In the genomic region with DNA sequence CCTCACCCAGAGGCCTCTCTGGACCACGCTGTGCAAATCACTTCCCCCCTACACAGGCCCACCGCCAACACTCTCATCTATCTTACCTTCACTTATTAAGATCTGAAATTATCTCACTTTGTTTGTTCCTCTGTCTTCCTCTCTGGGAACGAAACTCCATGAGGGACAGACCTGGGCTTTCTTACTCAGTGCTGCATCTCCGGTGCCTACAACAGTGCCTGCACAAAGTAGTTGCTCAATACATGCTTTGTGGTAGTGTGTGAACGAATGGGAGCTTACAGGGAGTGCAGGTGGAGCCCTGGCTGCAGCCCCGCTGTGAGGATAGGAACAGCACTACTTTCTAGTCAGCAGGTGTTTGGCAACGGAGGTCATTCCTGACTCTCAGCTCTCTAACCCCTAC, we compare ENCODE assay signal across 18 cellular contexts. TPM values are rescaled to one million over a fixed set of nuclear protein-coding genes. Genes with fewer than 3 reads are reported as not detected.
A peak's percentile ranks its signal among the peaks of the same experiment; 100 is the strongest.
DNase-seq lines count a peak whose midpoint lies in the region; ATAC-seq and TF ChIP-seq lines count a peak whose summit lies in the region.
"Had no signal": no experiment of that assay in that cellular context is flagged by ENCODE, and none has a peak within 500 bp of the region (broad histone marks: within the 10 kb centered on the region; RNA-seq: fewer than 3 reads in every experiment).

No MANE protein-coding gene starts in this region.

- no peak overlapping the region for H3K4me3 ChIP-seq in CD4-positive, alpha-beta memory T cell (ENCODE audit: low read length in 2 of 2)
- no peak overlapping the region for H3K4me3 ChIP-seq in naive thymus-derived CD4-positive, alpha-beta T cell (ENCODE audit: low read length)
- H3K4me3 ChIP-seq: esophagus squamous epithelium, HAP-1 had no signal

- peak overlapping the region in 1 of 2 donors; percentile 73 for H3K4me3 Mint-ChIP-seq in CD14-positive monocyte
- H3K4me3 Mint-ChIP-seq in CD4-positive, alpha-beta memory T cell: peak overlapping the region in 5 of 8 donors; percentile 58 to 92 (median 80)
- H3K4me3 Mint-ChIP-seq in activated naive CD8-positive, alpha-beta T cell treated with anti-CD3 and anti-CD28 coated beads for 36 hours: no peak overlapping the region
- H3K4me3 Mint-ChIP-seq in naive thymus-derived CD4-positive, alpha-beta T cell: peak overlapping the region in 9 of 10 donors; percentile 39 to 86 (median 80)
- H3K4me3 Mint-ChIP-seq: activated B cell treated with CpG ODN at 0.5 μM for 24 hours, memory B cell, neural crest cell had no signal

- H3K4me1 ChIP-seq in CD4-positive, alpha-beta memory T cell (ENCODE audit: insufficient read depth, low read length): peaks cover 99% of the 10 kb centered on the region
- H3K4me1 ChIP-seq in naive thymus-derived CD4-positive, alpha-beta T cell (ENCODE audit: control insufficient read depth in 2 of 2, insufficient read depth in 2 of 2, low read length in 2 of 2): peaks cover 49 to 86% of the 10 kb centered on the region in 2 donors
- H3K4me1 ChIP-seq: HAP-1 had no signal

- no peaks in the 10 kb centered on the region for H3K9me3 ChIP-seq in CD4-positive, alpha-beta memory T cell (ENCODE audit: control insufficient read depth in 1 of 2, low read length in 2 of 2)
- H3K9me3 ChIP-seq in naive thymus-derived CD4-positive, alpha-beta T cell (ENCODE audit: control insufficient read depth in 2 of 3, low read length in 3 of 3): no peaks in the 10 kb centered on the region
- H3K9me3 ChIP-seq: esophagus squamous epithelium, HAP-1 had no signal

- H3K36me3 ChIP-seq in CD4-positive, alpha-beta memory T cell (ENCODE audit: insufficient read depth, low read length): no peaks in the 10 kb centered on the region
- no peaks in the 10 kb centered on the region for H3K36me3 ChIP-seq in naive thymus-derived CD4-positive, alpha-beta T cell (ENCODE audit: control insufficient read depth in 2 of 3, insufficient read depth in 3 of 3, low read length in 3 of 3)
- H3K36me3 ChIP-seq: esophagus squamous epithelium had no signal

- ATAC-seq in naive thymus-derived CD4-positive, alpha-beta T cell: no peak

- peaks cover 0 to 2% (median 0%) of the 10 kb centered on the region in 7 donors for H3K9me3 Mint-ChIP-seq in CD14-positive monocyte
- H3K9me3 Mint-ChIP-seq in CD4-positive, alpha-beta memory T cell: no peaks in the 10 kb centered on the region
- peaks cover 4% of the 10 kb centered on the region for H3K9me3 Mint-ChIP-seq in activated naive CD8-positive, alpha-beta T cell treated with anti-CD3 and anti-CD28 coated beads for 36 hours
- peaks cover 0 to 8% (median 0%) of the 10 kb centered on the region in 11 donors for H3K9me3 Mint-ChIP-seq in naive thymus-derived CD4-positive, alpha-beta T cell
- H3K9me3 Mint-ChIP-seq: activated B cell treated with CpG ODN at 0.5 μM for 24 hours, memory B cell, neural crest cell had no signal

- CTCF ChIA-PET in CD4-positive, alpha-beta memory T cell (lab: Charles Lee; ENCODE audit: partially characterized antibody): interaction anchor here (2.2 kb wide), 1 partner anchor 24 kb away, joined by 6 read pairs; no protein-coding TSS in a partner anchor
- CTCF ChIA-PET in naive thymus-derived CD4-positive, alpha-beta T cell (lab: Charles Lee): interaction anchor here (1.4 to 3.2 kb wide), 2 partner anchors 8 to 11 kb away, joined by 4 to 10 read pairs; no protein-coding TSS in a partner anchor

- TF ChIP-seq CTCF in CD14-positive monocyte (IDR thresholded peaks at IDR 0.05): no peak

- peak overlapping the region; percentile 61 for H3K27ac ChIP-seq in CD4-positive, alpha-beta memory T cell (ENCODE audit: low read depth, low read length)
- H3K27ac ChIP-seq in naive thymus-derived CD4-positive, alpha-beta T cell (ENCODE audit: low read depth, low read length): peak overlapping the region; percentile 78

- H3K4me1 Mint-ChIP-seq in CD14-positive monocyte: peaks cover 78% of the 10 kb centered on the region
- peaks cover 57 to 91% (median 73%) of the 10 kb centered on the region in 4 donors for H3K4me1 Mint-ChIP-seq in CD4-positive, alpha-beta memory T cell
- H3K4me1 Mint-ChIP-seq in activated naive CD8-positive, alpha-beta T cell treated with anti-CD3 and anti-CD28 coated beads for 36 hours: peaks cover 81% of the 10 kb centered on the region
- H3K4me1 Mint-ChIP-seq in naive thymus-derived CD4-positive, alpha-beta T cell: peaks cover 55 to 96% (median 87%) of the 10 kb centered on the region in 7 donors

- H3K27me3 Mint-ChIP-seq in CD14-positive monocyte (ENCODE audit: low read depth in 3 of 3): peaks cover 1 to 15% (median 2%) of the 10 kb centered on the region in 3 donors
- H3K27me3 Mint-ChIP-seq in CD4-positive, alpha-beta memory T cell: no peaks in the 10 kb centered on the region
- no peaks in the 10 kb centered on the region for H3K27me3 Mint-ChIP-seq in activated naive CD8-positive, alpha-beta T cell treated with anti-CD3 and anti-CD28 coated beads for 36 hours
- no peaks in the 10 kb centered on the region for H3K27me3 Mint-ChIP-seq in naive thymus-derived CD4-positive, alpha-beta T cell
- H3K27me3 Mint-ChIP-seq: activated B cell treated with CpG ODN at 0.5 μM for 24 hours, memory B cell had no signal

- H3K36me3 Mint-ChIP-seq in CD14-positive monocyte: peaks cover 34 to 38% of the 10 kb centered on the region in 2 donors
- peaks cover 4 to 10% of the 10 kb centered on the region in 2 donors for H3K36me3 Mint-ChIP-seq in CD4-positive, alpha-beta memory T cell
- peaks cover 42% of the 10 kb centered on the region for H3K36me3 Mint-ChIP-seq in activated naive CD8-positive, alpha-beta T cell treated with anti-CD3 and anti-CD28 coated beads for 36 hours
- peaks cover 0 to 38% (median 8%) of the 10 kb centered on the region in 5 donors for H3K36me3 Mint-ChIP-seq in naive thymus-derived CD4-positive, alpha-beta T cell

- intact Hi-C loops in CD14-positive monocyte (cut with micrococcal nuclease): no loop called here
- intact Hi-C loops in CD4-positive, alpha-beta memory T cell (cut with micrococcal nuclease): loop anchor here (10.0 kb wide), 1 partner anchor 977 kb away; the partner anchor contains the start of gene RBM38
- intact Hi-C loops in naive thymus-derived CD4-positive, alpha-beta T cell (cut with micrococcal nuclease): loop anchor here in 1 of 2 donors (5.0 kb wide), 1 partner anchor 980 kb away; no protein-coding TSS in a partner anchor

- POLR2A ChIA-PET in CD4-positive, alpha-beta memory T cell (lab: Charles Lee; ENCODE audit: partially characterized antibody): interaction anchor here (1.2 to 2.9 kb wide), 5 partner anchors 12 to 46 kb away, joined by 3 to 36 read pairs (median 16); partner anchors contain the start of genes AURKA and CSTF1
- POLR2A ChIA-PET in naive thymus-derived CD4-positive, alpha-beta T cell (lab: Charles Lee): interaction anchor here (0.9 to 3.2 kb wide), 7 partner anchors 10 to 58 kb away, joined by 3 to 22 read pairs (median 6); partner anchors contain the start of genes AURKA, CSTF1 and RTF2

- no peaks in the 10 kb centered on the region for H3K27me3 ChIP-seq in CD4-positive, alpha-beta memory T cell (ENCODE audit: insufficient read depth, low read length)
- no peaks in the 10 kb centered on the region for H3K27me3 ChIP-seq in naive thymus-derived CD4-positive, alpha-beta T cell (ENCODE audit: control insufficient read depth in 2 of 2, insufficient read depth in 2 of 2, low read length in 2 of 2)
- H3K27me3 ChIP-seq: esophagus squamous epithelium had no signal

- DNase-seq in CD14-positive monocyte (ENCODE audit: low spot score) (no peak), NCI-H2107 treated with DMSO at 0.1 percent for 48 hours (lab: John Stamatoyannopoulos, UW; ENCODE audit: unreplicated experiment) (no peak), NCI-H146 treated with DMSO at 0.1 percent for 48 hours (lab: John Stamatoyannopoulos, UW; ENCODE audit: unreplicated experiment) (no peak)
- no peak for DNase-seq in CD4-positive, alpha-beta memory T cell
- DNase-seq in activated naive CD8-positive, alpha-beta T cell treated with anti-CD3 and anti-CD28 coated beads for 36 hours: no peak
- DNase-seq in naive thymus-derived CD4-positive, alpha-beta T cell: no peak
- DNase-seq in stimulated activated naive CD4-positive, alpha-beta T cell treated with Interleukin-2 at 50 U/mL for 16 hours (lab: John Stamatoyannopoulos, UW): no peak
- DNase-seq: activated B cell treated with CpG ODN at 0.5 μM for 24 hours; dermis blood vessel endothelial cell; DMS79 treated with DMSO at 0.1 percent for 48 hours; esophagus squamous epithelium; NCI-H1436 treated with DMSO at 0.1 percent for 48 hours; NCI-H446; stimulated activated CD4-positive, alpha-beta T cell treated with anti-CD3 and anti-CD28 coated beads, Interleukin-15, amount 100 ng/mL, for 24 hours had no signal

- peak overlapping the region in 5 of 7 donors; percentile 90 to 98 (median 93) for H3K27ac Mint-ChIP-seq in CD14-positive monocyte
- H3K27ac Mint-ChIP-seq in CD4-positive, alpha-beta memory T cell: peak overlapping the region; percentile 92 to 98 (median 94)
- H3K27ac Mint-ChIP-seq in activated naive CD8-positive, alpha-beta T cell treated with anti-CD3 and anti-CD28 coated beads for 36 hours: peak overlapping the region; percentile 95
- peak overlapping the region; percentile 85 to 98 (median 97) for H3K27ac Mint-ChIP-seq in naive thymus-derived CD4-positive, alpha-beta T cell
- H3K27ac Mint-ChIP-seq: activated B cell treated with CpG ODN at 0.5 μM for 24 hours, memory B cell had no signal

RNA-seq across cellular contexts. Expression of gene CASS4, which starts 5.3 kb away (rescaled TPM):
- polyA plus RNA-seq in CD14-positive monocyte: 1 to 10 TPM; 1.9 to 6.1 TPM
- 10 to 100 TPM; 10.8 to 10.9 TPM for total RNA-seq in CD4-positive, alpha-beta memory T cell
- polyA plus RNA-seq in CD4-positive, alpha-beta memory T cell: 1 to 10 TPM; 3.3 to 4.9 TPM
- 1 to 10 TPM; 3.0 to 3.4 TPM for total RNA-seq in activated naive CD8-positive, alpha-beta T cell treated with anti-CD3 and anti-CD28 coated beads for 36 hours
- 10 to 100 TPM in 4 of 5 experiments, 1 to 10 TPM in 1; 8.0 to 16.9 (median 14.3) TPM for total RNA-seq in naive thymus-derived CD4-positive, alpha-beta T cell
- polyA plus RNA-seq in naive thymus-derived CD4-positive, alpha-beta T cell: 10 to 100 TPM in 1 of 2 donors, 1 to 10 TPM in 1; 6.8 to 10.7 TPM
- total RNA-seq: HT-29 had no signal

RNA-seq across cellular contexts. Expression of gene CSTF1, which starts 25.0 kb away (rescaled TPM):
- polyA plus RNA-seq in CD14-positive monocyte: 10 to 100 TPM; 10.7 to 15.7 TPM
- total RNA-seq in CD4-positive, alpha-beta memory T cell: 10 to 100 TPM; 50.1 to 55.3 TPM
- 10 to 100 TPM; 40.9 to 48.0 TPM for polyA plus RNA-seq in CD4-positive, alpha-beta memory T cell
- 10 to 100 TPM; 66.4 to 69.8 TPM for total RNA-seq in activated naive CD8-positive, alpha-beta T cell treated with anti-CD3 and anti-CD28 coated beads for 36 hours
- 10 to 100 TPM; 16.4 to 50.7 (median 46.7) TPM for total RNA-seq in naive thymus-derived CD4-positive, alpha-beta T cell
- polyA plus RNA-seq in naive thymus-derived CD4-positive, alpha-beta T cell: 10 to 100 TPM; 31.5 to 35.9 TPM

RNA-seq across cellular contexts. Expression of gene AURKA, which starts 25.4 kb away (rescaled TPM):
- polyA plus RNA-seq in CD14-positive monocyte: 1 to 10 TPM; 1.4 to 1.5 TPM
- total RNA-seq in CD4-positive, alpha-beta memory T cell: 1 to 10 TPM; 1.3 to 1.7 TPM
- 1 to 10 TPM in 1 of 2 donors, under 1 TPM in 1; 0.81 to 2.8 TPM for polyA plus RNA-seq in CD4-positive, alpha-beta memory T cell
- 10 to 100 TPM; 83.6 to 85.1 TPM for total RNA-seq in activated naive CD8-positive, alpha-beta T cell treated with anti-CD3 and anti-CD28 coated beads for 36 hours
- 10 to 100 TPM in 1 of 5 experiments, 1 to 10 TPM in 3, under 1 TPM in 1; 0.95 to 44.1 (median 1.2) TPM for total RNA-seq in naive thymus-derived CD4-positive, alpha-beta T cell
- polyA plus RNA-seq in naive thymus-derived CD4-positive, alpha-beta T cell: under 1 TPM; 0.43 to 0.64 TPM

RNA-seq across cellular contexts. Expression of gene RTF2, which starts 51.0 kb away (rescaled TPM):
- 100 to 1,000 TPM; 148 to 163 TPM for polyA plus RNA-seq in CD14-positive monocyte
- 10 to 100 TPM; 66.0 to 67.0 TPM for total RNA-seq in CD4-positive, alpha-beta memory T cell
- polyA plus RNA-seq in CD4-positive, alpha-beta memory T cell: 100 to 1,000 TPM; 123 to 129 TPM
- total RNA-seq in activated naive CD8-positive, alpha-beta T cell treated with anti-CD3 and anti-CD28 coated beads for 36 hours: 10 to 100 TPM; 70.3 to 76.3 TPM
- total RNA-seq in naive thymus-derived CD4-positive, alpha-beta T cell: 100 to 1,000 TPM in 1 of 5 experiments, 10 to 100 TPM in 4; 62.5 to 118 (median 72.0) TPM
- polyA plus RNA-seq in naive thymus-derived CD4-positive, alpha-beta T cell: 100 to 1,000 TPM; 156 to 157 TPM

RNA-seq across cellular contexts. Expression of gene FAM210B, which starts 58.6 kb away (rescaled TPM):
- polyA plus RNA-seq in CD14-positive monocyte: 10 to 100 TPM; 34.5 to 41.3 TPM
- 10 to 100 TPM; 28.7 to 32.0 TPM for total RNA-seq in CD4-positive, alpha-beta memory T cell
- polyA plus RNA-seq in CD4-positive, alpha-beta memory T cell: 10 to 100 TPM; 38.7 to 38.8 TPM
- total RNA-seq in activated naive CD8-positive, alpha-beta T cell treated with anti-CD3 and anti-CD28 coated beads for 36 hours: 1 to 10 TPM; 5.0 to 5.2 TPM
- total RNA-seq in naive thymus-derived CD4-positive, alpha-beta T cell: 10 to 100 TPM in 4 of 5 experiments, 1 to 10 TPM in 1; 8.1 to 31.8 (median 19.4) TPM
- 10 to 100 TPM; 40.7 to 43.2 TPM for polyA plus RNA-seq in naive thymus-derived CD4-positive, alpha-beta T cell
